Comparison of ENCODE assay signal across 22 cellular contexts in genomic region chr17:9324864-9325263, GRCh38.
DNase-seq lines count a peak whose midpoint lies in the region; ATAC-seq, FAIRE-seq and TF ChIP-seq lines count a peak whose summit lies in the region.
"Had no signal": no experiment of that assay in that cellular context is flagged by ENCODE, and none has a peak within 500 bp of the region (broad histone marks: within the 10 kb centered on the region; RNA-seq: fewer than 3 reads in every experiment).

No MANE protein-coding gene starts in this region.

- no peaks in the 10 kb centered on the region for H3K4me1 ChIP-seq in hepatocyte (ENCODE audit: insufficient read depth)
- H3K4me1 ChIP-seq in upper lobe of right lung: no peaks in the 10 kb centered on the region
- H3K4me1 ChIP-seq: adrenal gland, foreskin keratinocyte, right atrium auricular region had no signal

- no peaks in the 10 kb centered on the region for H3K79me2 ChIP-seq in hepatocyte

- H3K4me3 ChIP-seq in bronchial epithelial cell (ENCODE audit: low read depth, low read length) (no peak overlapping the region), hepatocyte (no peak overlapping the region), upper lobe of right lung (no peak overlapping the region)
- H3K4me3 ChIP-seq: adrenal gland, right atrium auricular region had no signal

- intact Hi-C loops in upper lobe of right lung (cut with DNase I): no loop called here

- WGBS in hepatocyte (ENCODE audit: low lambda C conversion rate, missing lambda C conversion rate): 96% methylated on average over 4 of the region's 4 CpGs

- no peaks in the 10 kb centered on the region for H3K9me2 ChIP-seq in hepatocyte (replicated peaks; ENCODE audit: insufficient read depth)

- no peak overlapping the region for H3K4me2 ChIP-seq in hepatocyte

- DNase-seq in SIG-M5 treated with dmso at 0.1 percent for 504 hours (lab: John Stamatoyannopoulos, UW; ENCODE audit: unreplicated experiment): peak; percentile 12
- DNase-seq in SIG-M5 (lab: John Stamatoyannopoulos, UW): no peak
- peak; percentile 30 for DNase-seq in bronchial epithelial cell (ENCODE audit: low read depth)
- no peak for DNase-seq in hepatocyte (ENCODE audit: low spot score)
- no peak for DNase-seq in upper lobe of right lung
- no peak for DNase-seq in OCI-M1 (lab: John Stamatoyannopoulos, UW)
- no peak for DNase-seq in NCI-H2107 treated with DMSO at 0.1 percent for 48 hours (lab: John Stamatoyannopoulos, UW; ENCODE audit: unreplicated experiment)
- DNase-seq in retina: no peak
- DNase-seq: activated CD4-positive, alpha-beta T cell treated with anti-CD3 and anti-CD28 coated beads, Interleukin-2, amount 50 U/mL, for 4 hours; activated gamma-delta T cell treated with Interleukin-2 at 50 U/mL for 16 hours; adrenal gland; cerebellar nuclear complex; GDM1; GOT3; left cardiac atrium; NCI-H1694 treated with DMSO at 0.1 percent for 48 hours; NCI-H345; Right ventricle myocardium superior; T-helper 2 cell had no signal

- no peaks in the 10 kb centered on the region for H3K9me3 ChIP-seq in hepatocyte (ENCODE audit: low read depth)
- no peaks in the 10 kb centered on the region for H3K9me3 ChIP-seq in upper lobe of right lung
- H3K9me3 ChIP-seq: adrenal gland, right atrium auricular region had no signal

- TF ChIP-seq CTCF in bronchial epithelial cell (IDR thresholded peaks at IDR 0.05; ENCODE audit: insufficient read depth, low read length, severe bottlenecking) (peak; percentile 12), hepatocyte (IDR thresholded peaks at IDR 0.05; ENCODE audit: poor library complexity) (peak; percentile 5), upper lobe of right lung (IDR thresholded peaks at IDR 0.05) (no peak)

- H2AFZ ChIP-seq in hepatocyte: no peak overlapping the region

- H3K27ac ChIP-seq in hepatocyte (no peak overlapping the region), upper lobe of right lung (no peak overlapping the region)
- H3K27ac ChIP-seq: adrenal gland, foreskin keratinocyte, right atrium auricular region, VCaP had no signal

- H3K36me3 ChIP-seq in bronchial epithelial cell (ENCODE audit: control insufficient read depth, insufficient read depth, low read length): no peaks in the 10 kb centered on the region
- no peaks in the 10 kb centered on the region for H3K36me3 ChIP-seq in hepatocyte (replicated peaks; ENCODE audit: insufficient read depth, low read depth)
- no peaks in the 10 kb centered on the region for H3K36me3 ChIP-seq in upper lobe of right lung
- H3K36me3 ChIP-seq: adrenal gland, right atrium auricular region had no signal

- H3K27me3 ChIP-seq in bronchial epithelial cell (ENCODE audit: control insufficient read depth, insufficient read depth, low read length) (no peaks in the 10 kb centered on the region), hepatocyte (no peaks in the 10 kb centered on the region), upper lobe of right lung (no peaks in the 10 kb centered on the region)
- H3K27me3 ChIP-seq: adrenal gland, foreskin keratinocyte, right atrium auricular region had no signal

- ATAC-seq in upper lobe of right lung: peak; percentile 50
- ATAC-seq: foreskin keratinocyte, left cardiac atrium had no signal

- FAIRE-seq in bronchial epithelial cell (lab: Jason Lieb, UNC): no peak

- H4K20me1 ChIP-seq in hepatocyte (ENCODE audit: insufficient read depth, poor library complexity, severe bottlenecking): no peaks in the 10 kb centered on the region

Comparison
In these comparisons a context has a peak if more than half of its experiments do, and no peak if none do; other contexts are left out.
1. DNase-seq: peak in SIG-M5 treated with dmso at 0.1 percent for 504 hours (single experiment) and bronchial epithelial cell (single experiment); none in SIG-M5 (single experiment), hepatocyte (single experiment), upper lobe of right lung (single experiment), OCI-M1 (single experiment), NCI-H2107 treated with DMSO at 0.1 percent for 48 hours (single experiment) and retina (single experiment).